Comparison of ENCODE assay signal across 17 cellular contexts in the genomic region with DNA sequence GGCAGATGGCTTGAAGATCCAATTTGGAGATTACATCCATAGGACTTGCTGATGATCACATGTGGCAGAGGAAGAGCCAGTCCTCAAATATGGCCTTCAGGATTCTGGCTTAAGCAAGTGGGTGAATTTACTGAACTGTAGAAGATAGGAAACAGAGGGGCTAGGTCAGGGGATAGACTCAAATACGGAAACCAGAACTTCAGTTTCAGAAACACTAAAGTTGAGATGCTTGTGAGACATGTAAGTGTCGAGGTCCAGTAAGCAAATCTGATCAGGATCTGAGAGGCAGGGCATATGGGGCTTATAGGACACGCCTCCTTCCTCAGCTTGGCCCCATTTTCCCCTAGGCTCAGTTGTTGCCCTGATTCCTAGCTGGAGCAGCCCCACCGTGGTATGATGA.
A peak's percentile ranks its signal among the peaks of the same experiment; 100 is the strongest.
DNase-seq lines count a peak whose midpoint lies in the region; ATAC-seq, FAIRE-seq and TF ChIP-seq lines count a peak whose summit lies in the region.
"Had no signal": no experiment of that assay in that cellular context is flagged by ENCODE, and none has a peak within 500 bp of the region (broad histone marks: within the 10 kb centered on the region; RNA-seq: fewer than 3 reads in every experiment).

No MANE protein-coding gene starts in this region.

- TF ChIP-seq POLR2A in K562 (conservative IDR thresholded peaks at IDR 0.05): no peak
- TF ChIP-seq POLR2A in uterus (IDR thresholded peaks at IDR 0.05): no peak

- H3K27me3 Mint-ChIP-seq in CD8-positive, alpha-beta T cell (ENCODE audit: low read depth): no peaks in the 10 kb centered on the region

- intact Hi-C loops in CD8-positive, alpha-beta T cell (cut with DNase I, micrococcal nuclease): loop anchor here (5.0 to 10.0 kb wide), 4 partner anchors 72 to 192 kb away; a partner anchor contains a TSS
- intact Hi-C loops in K562 (cut with micrococcal nuclease) (no loop called here), left lung (cut with DNase I) (no loop called here), uterus (cut with DNase I; ENCODE audit: low total_unique reads) (no loop called here)

- no peak overlapping the region for H3K4me3 ChIP-seq in CD8-positive, alpha-beta T cell (ENCODE audit: low read depth, low read length)
- H3K4me3 ChIP-seq in Loucy (ENCODE audit: low read length, poor library complexity, severe bottlenecking) (no peak overlapping the region), K562 (no peak overlapping the region), left lung (no peak overlapping the region), uterus (no peak overlapping the region)
- H3K4me3 ChIP-seq: skin epidermis had no signal

- H3K9me3 ChIP-seq in CD8-positive, alpha-beta T cell (ENCODE audit: low read length): no peaks in the 10 kb centered on the region
- no peaks in the 10 kb centered on the region for H3K9me3 ChIP-seq in Loucy (ENCODE audit: insufficient read depth, low read depth, low read length)
- H3K9me3 ChIP-seq in K562 (replicated peaks; ENCODE audit: control insufficient read depth, insufficient read depth, low read depth, low read length): 0 out of 2 replicates have a peak, but pooled peaks cover 2% of the 10 kb centered on the region
- peaks cover 0 to 7% of the 10 kb centered on the region in 2 donors for H3K9me3 ChIP-seq in left lung
- H3K9me3 ChIP-seq in uterus: no peaks in the 10 kb centered on the region

- no peaks in the 10 kb centered on the region for H3K9me1 ChIP-seq in K562 (ENCODE audit: control insufficient read depth, insufficient read depth, low read length)

- H3K36me3 Mint-ChIP-seq in CD8-positive, alpha-beta T cell: peaks cover 4% of the 10 kb centered on the region

- H3K27me3 ChIP-seq in CD8-positive, alpha-beta T cell (ENCODE audit: insufficient read depth, low read length): no peaks in the 10 kb centered on the region
- H3K27me3 ChIP-seq in Loucy (ENCODE audit: insufficient read depth, low read length, poor library complexity, severe bottlenecking): no peaks in the 10 kb centered on the region
- peaks cover 0 to 11% of the 10 kb centered on the region in 2 experiments; a peak in 2 of 5 replicates for H3K27me3 ChIP-seq in K562 (ENCODE audit: control insufficient read depth in 2 of 2, insufficient read depth in 2 of 2, low read length in 2 of 2)
- H3K27me3 ChIP-seq in left lung: no peaks in the 10 kb centered on the region
- H3K27me3 ChIP-seq in uterus: no peaks in the 10 kb centered on the region

- TF ChIP-seq CTCF in CD8-positive, alpha-beta T cell (IDR thresholded peaks at IDR 0.05): no peak
- no peak for TF ChIP-seq CTCF in GM13976 (IDR thresholded peaks at IDR 0.05; ENCODE audit: borderline replicate concordance, control extremely low read depth, extremely low read depth, insufficient read depth, missing control alignments)
- no peak for TF ChIP-seq CTCF in Loucy (conservative IDR thresholded peaks at IDR 0.05; ENCODE audit: low read length)
- TF ChIP-seq CTCF in K562 (IDR thresholded peaks at IDR 0.05 in 2 of 3, conservative IDR thresholded peaks at IDR 0.05 in 1 of 3; ENCODE audit: insufficient read depth in 2 of 3, low read depth in 1 of 3, low read length in 3 of 3): no peak
- TF ChIP-seq CTCF in left lung (IDR thresholded peaks at IDR 0.05): no peak
- no peak for TF ChIP-seq CTCF in uterus (IDR thresholded peaks at IDR 0.05)

- no peaks in the 10 kb centered on the region for H3K79me2 ChIP-seq in Loucy (ENCODE audit: insufficient read depth, low read length)
- H3K79me2 ChIP-seq in K562 (ENCODE audit: control insufficient read depth, insufficient read depth, low read length): no peaks in the 10 kb centered on the region
- H3K79me2 ChIP-seq: parathyroid adenoma had no signal

- BruUV-seq in K562 (replicated peaks; lab: Mats Ljungman, UMichigan): no TSS peak

- H3K36me3 ChIP-seq in CD8-positive, alpha-beta T cell (ENCODE audit: insufficient read depth, low read length): no peaks in the 10 kb centered on the region
- H3K36me3 ChIP-seq in Loucy (ENCODE audit: insufficient read depth, low read length) (no peaks in the 10 kb centered on the region), K562 (ENCODE audit: control insufficient read depth, insufficient read depth, low read length) (no peaks in the 10 kb centered on the region; the same call in 2 of the 3 replicates), left lung (no peaks in the 10 kb centered on the region), uterus (no peaks in the 10 kb centered on the region)

- H3K4me2 ChIP-seq in Loucy (ENCODE audit: low read depth, low read length, poor library complexity, severe bottlenecking) (no peak overlapping the region), K562 (ENCODE audit: insufficient read depth, low read length) (no peak overlapping the region)

- no peaks in the 10 kb centered on the region for H3K9me2 ChIP-seq in Loucy (replicated peaks; ENCODE audit: low read depth, low read length)

- POLR2A ChIA-PET in CD8-positive, alpha-beta T cell (lab: Charles Lee): no interaction called here
- POLR2A ChIA-PET in K562 (lab: Yijun Ruan, JAX): interaction anchor here (0.6 to 1.0 kb wide), 3 partner anchors 49 to 372 kb away, joined by 3 to 4 read pairs (median 3); no protein-coding TSS in a partner anchor

- peaks cover 4% of the 10 kb centered on the region for H3K9me3 Mint-ChIP-seq in CD8-positive, alpha-beta T cell

- no peak for TF ChIP-seq RAD21 in K562 (CRISPR knock-in tag; conservative IDR thresholded peaks at IDR 0.05 in 1 of 2, IDR thresholded peaks at IDR 0.05 in 1 of 2)

- H3K9ac ChIP-seq in Loucy (ENCODE audit: low read depth, low read length, poor library complexity, severe bottlenecking): no peak overlapping the region
- H3K9ac ChIP-seq in K562 (ENCODE audit: insufficient read depth in 1 of 2, low read depth in 2 of 2, low read length in 2 of 2): no peak overlapping the region
- H3K9ac ChIP-seq: parathyroid adenoma had no signal

- H3K4me1 ChIP-seq in CD8-positive, alpha-beta T cell (ENCODE audit: insufficient read depth, low read length): peaks cover 49% of the 10 kb centered on the region
- H3K4me1 ChIP-seq in Loucy (ENCODE audit: insufficient read depth, low read length, poor library complexity, severe bottlenecking) (peaks cover 40% of the 10 kb centered on the region), K562 (replicated peaks in 1 of 2; ENCODE audit: control insufficient read depth in 2 of 2, insufficient read depth in 2 of 2, low read length in 2 of 2) (peaks cover 0 to 3% of the 10 kb centered on the region in 2 experiments; a peak in 2 of 5 replicates), left lung (peaks cover 0 to 16% of the 10 kb centered on the region in 2 donors), uterus (no peaks in the 10 kb centered on the region)

- no peak for FAIRE-seq in K562 (lab: Jason Lieb, UNC)
- FAIRE-seq: bronchial epithelial cell had no signal

- WGBS in K562 (ENCODE audit: insufficient coverage, low coverage, missing lambda C conversion rate): 13% methylated on average over 4 of the region's 4 CpGs

- peak overlapping the region; percentile 98 for H3K27ac Mint-ChIP-seq in CD8-positive, alpha-beta T cell

- H3F3A ChIP-seq in Loucy (ENCODE audit: low read depth): peaks cover 11% of the 10 kb centered on the region

- H2AFZ ChIP-seq in Loucy (ENCODE audit: low read length) (0 out of 2 replicates have a peak overlapping the region, but pooled peaks have one; percentile 13), K562 (ENCODE audit: low read depth, low read length) (peak overlapping the region; percentile 59; the same call in 1 of the 2 replicates)
- H2AFZ ChIP-seq: parathyroid adenoma had no signal

- no peak overlapping the region for H3K27ac ChIP-seq in CD8-positive, alpha-beta T cell (ENCODE audit: low read depth, low read length)
- no peak overlapping the region for H3K27ac ChIP-seq in K562 (ENCODE audit: extremely low read depth, low read depth, low read length)
- H3K27ac ChIP-seq in left lung: no peak overlapping the region
- no peak overlapping the region for H3K27ac ChIP-seq in uterus
- H3K27ac ChIP-seq: parathyroid adenoma, RWPE1 had no signal

- peaks cover 64% of the 10 kb centered on the region for H3K4me1 Mint-ChIP-seq in CD8-positive, alpha-beta T cell (ENCODE audit: low read depth)

- no peak for ATAC-seq in CD8-positive, alpha-beta T cell
- no peak for ATAC-seq in K562
- no peak for ATAC-seq in left lung
- ATAC-seq in HG02798 (IDR thresholded peaks at IDR 0.05; ENCODE audit: poor library complexity, unreplicated experiment): no peak
- ATAC-seq: stimulated activated naive CD8-positive, alpha-beta T cell treated with anti-CD3 and anti-CD28 coated beads, Interleukin-15, Interleukin-2, amounts not matched to agents 100 U/mL and 50 U/mL, for 24 hours had no signal

- H4K20me1 ChIP-seq in Loucy (ENCODE audit: insufficient read depth, low read length, poor library complexity, severe bottlenecking) (no peaks in the 10 kb centered on the region), K562 (replicated peaks; ENCODE audit: control insufficient read depth, insufficient read depth, low read length) (no peaks in the 10 kb centered on the region)

- no peak for TF ChIP-seq EP300 in K562 (IDR thresholded peaks at IDR 0.05; ENCODE audit: low read length)

- CTCF ChIA-PET in CD8-positive, alpha-beta T cell (lab: Charles Lee): interaction anchor here (1.8 kb wide), 1 partner anchor 100 kb away, joined by 5 read pairs; no protein-coding TSS in a partner anchor
- CTCF ChIA-PET in K562 (lab: Yijun Ruan, JAX; ENCODE audit: low intra/inter-chr PET ratio): no interaction called here

- DNase-seq in CD8-positive, alpha-beta T cell: no peak
- peak; percentile 59 for DNase-seq in GM13976 (ENCODE audit: low spot score)
- DNase-seq in K562 (ENCODE audit: extremely low read depth in 1 of 4, low spot score in 3 of 4): no peak
- no peak for DNase-seq in left lung
- DNase-seq in NCI-H2171 (lab: John Stamatoyannopoulos, UW): no peak
- no peak for DNase-seq in uterus
- DNase-seq: GOT3; kidney glomerular epithelial cell; NCI-H2107; NCI-H774; stimulated activated naive CD8-positive, alpha-beta T cell treated with anti-CD3 and anti-CD28 coated beads, Interleukin-15, Interleukin-2, amounts not matched to agents 100 U/mL and 50 U/mL, for 24 hours had no signal

- in situ Hi-C loops in GM13976 (cut with MboI; ENCODE audit: low sequenced_read_pairs, unreplicated experiment): no loop called here
- in situ Hi-C loops in K562 (cut with MboI): no loop called here

- H3K4me3 Mint-ChIP-seq in CD8-positive, alpha-beta T cell: no peak overlapping the region

TF ChIP-seq in K562, 482 proteins besides CTCF, POLR2A, EP300 and RAD21 (continues in another document):
- TF ChIP-seq POLR3G (IDR thresholded peaks at IDR 0.05; ENCODE audit: extremely low read depth, insufficient read length, insufficient replicate concordance) (no peak), RBM22 (IDR thresholded peaks at IDR 0.05; ENCODE audit: low read depth, low read length, poor library complexity, severe bottlenecking) (no peak)

Comparison
In these comparisons a context has a peak if more than half of its experiments do, and no peak if none do; other contexts are left out.
1. intact Hi-C loops: an anchor here in CD8-positive, alpha-beta T cell (5.0 to 10.0 kb wide); none called in K562, left lung and uterus.